ENCODE assay signal across 1 cellular context in the genomic region with DNA sequence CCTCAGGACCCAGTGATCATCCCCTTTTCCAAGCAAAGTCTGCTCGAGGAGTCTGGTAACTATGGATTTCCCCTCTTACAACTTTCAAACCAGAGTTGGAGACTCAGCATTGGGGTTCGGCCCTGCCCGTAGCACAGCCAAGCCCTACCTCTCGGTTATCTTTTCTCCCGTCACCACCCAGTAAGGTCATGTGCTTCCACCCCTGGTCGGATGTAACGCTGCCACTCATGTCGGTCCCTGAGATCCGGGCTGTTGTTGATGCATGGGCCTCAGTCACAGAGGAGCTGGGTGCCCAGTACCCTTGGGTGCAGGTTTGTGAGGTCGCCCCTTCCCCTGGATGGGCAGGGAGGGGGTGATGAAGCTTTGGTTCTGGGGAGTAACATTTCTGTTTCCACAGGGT.
TF ChIP-seq lines count a peak whose summit lies in the region.

No MANE protein-coding gene starts in this region.

TF ChIP-seq in GM23338, 12 proteins besides CTCF, POLR2A, EP300 and RAD21 (continued from another document):
- TF ChIP-seq, protein P1, sequence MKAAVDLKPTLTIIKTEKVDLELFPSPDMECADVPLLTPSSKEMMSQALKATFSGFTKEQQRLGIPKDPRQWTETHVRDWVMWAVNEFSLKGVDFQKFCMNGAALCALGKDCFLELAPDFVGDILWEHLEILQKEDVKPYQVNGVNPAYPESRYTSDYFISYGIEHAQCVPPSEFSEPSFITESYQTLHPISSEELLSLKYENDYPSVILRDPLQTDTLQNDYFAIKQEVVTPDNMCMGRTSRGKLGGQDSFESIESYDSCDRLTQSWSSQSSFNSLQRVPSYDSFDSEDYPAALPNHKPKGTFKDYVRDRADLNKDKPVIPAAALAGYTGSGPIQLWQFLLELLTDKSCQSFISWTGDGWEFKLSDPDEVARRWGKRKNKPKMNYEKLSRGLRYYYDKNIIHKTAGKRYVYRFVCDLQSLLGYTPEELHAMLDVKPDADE (IDR thresholded peaks at IDR 0.05), result no peak
- TF ChIP-seq NANOG (IDR thresholded peaks at IDR 0.05; ENCODE audit: borderline replicate concordance), result no peak
